Comparison of ENCODE assay signal across 9 cellular contexts in the genomic region with DNA sequence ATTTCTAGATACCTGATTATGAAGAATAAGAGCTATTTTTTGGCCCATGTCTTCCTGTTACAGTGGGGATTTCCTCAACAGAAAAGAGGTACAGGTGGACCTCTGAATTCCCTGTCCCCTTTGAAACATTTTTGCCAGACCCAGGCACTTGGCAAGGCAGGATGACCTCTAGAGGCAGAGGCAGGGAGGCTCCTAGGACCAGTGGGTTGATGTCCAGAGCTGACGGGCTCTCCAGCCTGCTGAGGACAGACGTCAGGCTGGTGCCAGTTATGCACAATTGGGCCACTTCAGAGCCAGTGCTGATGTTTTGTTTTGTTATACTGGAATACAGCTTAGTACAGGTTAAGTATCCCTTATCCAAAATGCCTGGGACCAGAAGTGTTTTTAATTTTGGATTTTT. TPM values are rescaled to one million over a fixed set of nuclear protein-coding genes. Genes with fewer than 3 reads are reported as not detected.
DNase-seq lines count a peak whose midpoint lies in the region; ATAC-seq and TF ChIP-seq lines count a peak whose summit lies in the region.
"Had no signal": no experiment of that assay in that cellular context is flagged by ENCODE, and none has a peak within 500 bp of the region (broad histone marks: within the 10 kb centered on the region; RNA-seq: fewer than 3 reads in every experiment).

No MANE protein-coding gene starts in this region.

- intact Hi-C loops in esophagus muscularis mucosa (cut with DNase I), result no loop called here
- intact Hi-C loops in tibial artery (cut with DNase I; ENCODE audit: low total_unique reads), result no loop called here

- H3K27me3 ChIP-seq in esophagus muscularis mucosa (no peaks in the 10 kb centered on the region), mucosa of rectum (ENCODE audit: control insufficient read depth in 2 of 2, insufficient read depth in 2 of 2, low read length in 2 of 2) (no peaks in the 10 kb centered on the region), tibial artery (no peaks in the 10 kb centered on the region)

- no peak for TF ChIP-seq POLR2A in esophagus muscularis mucosa (IDR thresholded peaks at IDR 0.05; ENCODE audit: low read depth)

- no peak overlapping the region for H3K27ac ChIP-seq in SK-N-MC
- H3K27ac ChIP-seq in esophagus muscularis mucosa (replicated peaks in 1 of 4), result peak overlapping the region; percentile 99 to 100 (median 100)
- H3K27ac ChIP-seq in mucosa of rectum (ENCODE audit: low read depth in 2 of 2, low read length in 2 of 2), result peak overlapping the region; percentile 25 to 67
- H3K27ac ChIP-seq in tibial artery, result peak overlapping the region; percentile 95 to 98

- DNase-seq in SK-N-MC (ENCODE audit: low read depth, low spot score) (no peak), esophagus muscularis mucosa (ENCODE audit: extremely low spot score) (no peak), tibial artery (peak; percentile 67 to 86), NCI-H1092 treated with DMSO at 0.1 percent for 48 hours (lab: John Stamatoyannopoulos, UW) (no peak)
- DNase-seq: Karpas-422 had no signal

- TF ChIP-seq CTCF in esophagus muscularis mucosa (IDR thresholded peaks at IDR 0.05), result peak in 1 of 3 experiments; percentile 19
- peak in 1 of 2 experiments; percentile 14 for TF ChIP-seq CTCF in tibial artery (IDR thresholded peaks at IDR 0.05)

- H3K9me3 ChIP-seq in SK-N-MC (ENCODE audit: low read depth, low read length) (no peaks in the 10 kb centered on the region), esophagus muscularis mucosa (no peaks in the 10 kb centered on the region), mucosa of rectum (ENCODE audit: control insufficient read depth in 2 of 2, low read length in 2 of 2) (no peaks in the 10 kb centered on the region), tibial artery (no peaks in the 10 kb centered on the region)

- ATAC-seq in HG03095 (IDR thresholded peaks at IDR 0.05; ENCODE audit: unreplicated experiment), result no peak
- no peak for ATAC-seq in HG03280 (IDR thresholded peaks at IDR 0.05; ENCODE audit: unreplicated experiment)
- no peak for ATAC-seq in GM21390 (IDR thresholded peaks at IDR 0.05; ENCODE audit: unreplicated experiment)

- no peak for TF ChIP-seq EP300 in esophagus muscularis mucosa (IDR thresholded peaks at IDR 0.05)

- H3K4me1 ChIP-seq in esophagus muscularis mucosa (peaks cover 98 to 100% (median 100%) of the 10 kb centered on the region in 4 donors), mucosa of rectum (ENCODE audit: control insufficient read depth in 2 of 2, insufficient read depth in 2 of 2, low read length in 2 of 2) (peaks cover 43 to 52% of the 10 kb centered on the region in 2 donors), tibial artery (peaks cover 22 to 100% (median 94%) of the 10 kb centered on the region in 4 donors)

- H3K4me3 ChIP-seq in SK-N-MC, result no peak overlapping the region
- H3K4me3 ChIP-seq in esophagus muscularis mucosa, result peak overlapping the region; percentile 23 to 51 (median 32)
- H3K4me3 ChIP-seq in mucosa of rectum (ENCODE audit: low read length in 2 of 2), result no peak overlapping the region
- H3K4me3 ChIP-seq in tibial artery, result peak overlapping the region; percentile 33 to 38

- WGBS in esophagus muscularis mucosa, result 15% methylated on average over 2 of the region's 2 CpGs

- H3K9ac ChIP-seq in SK-N-MC (ENCODE audit: insufficient read length), result peak overlapping the region; percentile 33
- H3K9ac ChIP-seq in mucosa of rectum (ENCODE audit: low read depth in 1 of 2, low read length in 2 of 2), result peak overlapping the region in 1 of 2 donors; percentile 36

- H3K36me3 ChIP-seq in SK-N-MC (ENCODE audit: insufficient read depth, low read length), result peaks cover 33% of the 10 kb centered on the region
- peaks cover 0 to 32% (median 3%) of the 10 kb centered on the region in 4 donors for H3K36me3 ChIP-seq in esophagus muscularis mucosa
- peaks cover 3 to 6% of the 10 kb centered on the region in 2 donors for H3K36me3 ChIP-seq in mucosa of rectum (ENCODE audit: control insufficient read depth in 2 of 2, insufficient read depth in 2 of 2, low read length in 2 of 2)
- peaks cover 0 to 15% (median 6%) of the 10 kb centered on the region in 3 donors for H3K36me3 ChIP-seq in tibial artery

RNA-seq across cellular contexts. Expression of a gene that starts 18.5 kb away (rescaled TPM):
- total RNA-seq in esophagus muscularis mucosa, result not detected

Comparison
In these comparisons a context has a peak if more than half of its experiments do, and no peak if none do; other contexts are left out.
1. DNase-seq: peak in tibial artery (2 of 2); none in SK-N-MC (single experiment), esophagus muscularis mucosa (single experiment) and NCI-H1092 treated with DMSO at 0.1 percent for 48 hours (single experiment).
2. H3K4me3 ChIP-seq: peak in esophagus muscularis mucosa (4 of 4) and tibial artery (2 of 2); none in SK-N-MC (single experiment) and mucosa of rectum (0 of 2).